ENCODE assay signal across 24 cellular contexts in genomic region chr5:81241001-81241400, GRCh38. TPM values are rescaled to one million over a fixed set of nuclear protein-coding genes. Genes with fewer than 3 reads are reported as not detected.
"Had no signal": no experiment of that assay in that cellular context is flagged by ENCODE, and none has a peak within 500 bp of the region (broad histone marks: within the 10 kb centered on the region; RNA-seq: fewer than 3 reads in every experiment).

No MANE protein-coding gene starts in this region.

- H3K9me3 ChIP-seq: esophagus squamous epithelium, mucosa of descending colon, neutrophil, pancreas, stomach, tibial nerve, upper lobe of left lung had no signal

- H3K27ac ChIP-seq: esophagus squamous epithelium, neutrophil, pancreas, stomach, tibial nerve, upper lobe of left lung had no signal

- H3K4me1 ChIP-seq: pancreas, upper lobe of left lung had no signal

- DNase-seq: dermis blood vessel endothelial cell; effector memory CD4-positive, alpha-beta T cell; esophagus squamous epithelium; foreskin melanocyte; mesenchymal stem cell; mucosa of descending colon; naive B cell; pancreas; stimulated activated CD4-positive, alpha-beta T cell treated with anti-CD3 and anti-CD28 coated beads, Interleukin-2, amount 100 ng/mL, for 24 hours; stimulated activated CD4-positive, alpha-beta T cell treated with anti-CD3 and anti-CD28 coated beads, Interleukin-4, amount 100 ng/mL, for 24 hours; stimulated activated naive CD4-positive, alpha-beta T cell treated with Interleukin-2 at 50 U/mL for 16 hours; stomach; upper lobe of left lung had no signal

- H3K36me3 ChIP-seq: esophagus squamous epithelium, neutrophil, pancreas, stomach had no signal

- H3K27me3 ChIP-seq: esophagus squamous epithelium, neutrophil, pancreas, stomach, tibial nerve, upper lobe of left lung had no signal

- ATAC-seq: left lobe of liver; mucosa of descending colon; natural killer cell treated with Interleukin-12 subunit alpha and Interleukin-12 subunit beta and Interleukin-15 and Interleukin-18, amount 100 ng/mL, for 72 hours; pancreas; sciatic nerve; stimulated activated effector memory CD8-positive, alpha-beta T cell treated with anti-CD3 and anti-CD28 coated beads, Interleukin-12 subunit alpha, Interleukin-12 subunit beta, amount 100 ng/mL, for 72 hours had no signal

- H3K4me3 ChIP-seq: coronary artery, esophagus squamous epithelium, mucosa of descending colon, pancreas, stomach, tibial nerve, upper lobe of left lung had no signal

RNA-seq across cellular contexts. Expression of gene CKMT2, which starts 7.9 kb away (rescaled TPM):
- total RNA-seq: endothelial cell of umbilical vein; epithelial cell of proximal tubule; natural killer cell treated with Interleukin-12 subunit alpha and Interleukin-12 subunit beta and Interleukin-15 and Interleukin-18, amount 100 ng/mL, for 72 hours; neural crest cell had no signal
- polyA plus RNA-seq: endothelial cell of umbilical vein, keratinocyte had no signal
